In the genomic region with DNA sequence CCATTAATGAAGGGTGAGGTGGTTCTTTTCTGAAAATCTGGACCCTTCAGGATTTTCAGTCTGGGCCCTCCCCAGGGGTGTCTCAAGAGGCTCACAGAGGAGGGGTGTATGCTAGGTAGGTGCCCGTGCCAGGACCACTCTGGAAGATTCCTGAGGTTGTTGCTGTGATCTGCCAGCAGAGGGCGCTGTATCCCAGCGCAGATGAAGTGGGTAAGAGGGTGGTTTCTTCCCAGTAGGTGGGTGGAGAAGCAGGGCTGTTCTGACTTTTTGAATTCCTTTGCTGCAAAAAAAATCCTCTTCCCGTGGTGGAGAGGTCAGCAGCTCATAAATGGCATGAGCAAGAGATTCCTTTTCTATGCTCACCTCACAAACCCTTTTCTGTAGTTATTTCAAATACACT, we compare ENCODE assay signal across 8 cellular contexts. TPM values are rescaled to one million over a fixed set of nuclear protein-coding genes. Genes with fewer than 3 reads are reported as not detected.
DNase-seq lines count a peak whose midpoint lies in the region; ATAC-seq and TF ChIP-seq lines count a peak whose summit lies in the region.

No MANE protein-coding gene starts in this region.

- H3K9ac ChIP-seq in IMR-90 (ENCODE audit: low read depth, low read length), result no peak overlapping the region

- no peaks in the 10 kb centered on the region for H3K36me3 Mint-ChIP-seq in brain

- peaks cover 5% of the 10 kb centered on the region for H3K4me1 Mint-ChIP-seq in brain

- peaks cover 0 to 13% (median 7%) of the 10 kb centered on the region in 5 experiments for H3K9me3 Mint-ChIP-seq in brain

- no peak overlapping the region for H2BK5ac ChIP-seq in IMR-90 (ENCODE audit: low read depth, low read length, poor library complexity, severe bottlenecking)

- H3K4me2 ChIP-seq in IMR-90 (ENCODE audit: low read depth, low read length), result no peak overlapping the region

- no peak overlapping the region for H3K23ac ChIP-seq in IMR-90 (ENCODE audit: low read depth, low read length)

- H4K20me1 ChIP-seq in IMR-90 (ENCODE audit: insufficient read depth, low read length), result no peaks in the 10 kb centered on the region

- POLR2A ChIA-PET in IMR-90 (lab: Charles Lee; ENCODE audit: unreplicated experiment), result no interaction called here

- no peak overlapping the region for H4K91ac ChIP-seq in IMR-90 (ENCODE audit: insufficient read depth, low read depth, low read length)

- CTCF ChIA-PET in IMR-90 (lab: Yijun Ruan, JAX), result no interaction called here

- no peaks in the 10 kb centered on the region for H3K79me1 ChIP-seq in IMR-90 (ENCODE audit: low read depth in 1 of 2, low read length in 2 of 2)

- peak; percentile 57 for TF ChIP-seq RAD21 in IMR-90 (IDR thresholded peaks at IDR 0.05; ENCODE audit: low read length)

- in situ Hi-C loops in IMR-90 (cut with MboI; ENCODE audit: low sequenced_read_pairs), result no loop called here

- H3K4me3 Mint-ChIP-seq in brain, result no peak overlapping the region

- H3K9me3 ChIP-seq in IMR-90 (ENCODE audit: control insufficient read depth, insufficient read depth, low read length), result no peaks in the 10 kb centered on the region

- H3K14ac ChIP-seq in IMR-90 (replicated peaks; ENCODE audit: low read depth, low read length), result no peak overlapping the region

- no peaks in the 10 kb centered on the region for H3K9me1 ChIP-seq in IMR-90 (ENCODE audit: insufficient read depth, low read length)

- peaks cover 7% of the 10 kb centered on the region for H3K27me3 Mint-ChIP-seq in brain

- no peak for TF ChIP-seq POLR2A in IMR-90 (IDR thresholded peaks at IDR 0.05; ENCODE audit: low read depth, low read length)

- H3K36me3 ChIP-seq in IMR-90 (ENCODE audit: control insufficient read depth, insufficient read depth, low read length), result no peaks in the 10 kb centered on the region
- no peaks in the 10 kb centered on the region for H3K36me3 ChIP-seq in kidney epithelial cell (ENCODE audit: control insufficient read depth, insufficient read depth, low read length)

- H2BK120ac ChIP-seq in IMR-90 (ENCODE audit: low read depth, low read length), result no peak overlapping the region

- H3K56ac ChIP-seq in IMR-90 (ENCODE audit: extremely low read depth, insufficient read depth, low read length), result no peak overlapping the region

- H3K4me3 ChIP-seq in IMR-90 (ENCODE audit: insufficient read depth, low read depth, low read length), result no peak overlapping the region
- H3K4me3 ChIP-seq in kidney epithelial cell (ENCODE audit: low read depth, low read length), result no peak overlapping the region

- dilution Hi-C loops in IMR-90 (cut with HindIII; ENCODE audit: low sequenced_read_pairs, unreplicated experiment), result no loop called here

- ATAC-seq in IMR-90 (ENCODE audit: low read depth) (peak; percentile 68), GM21737 (IDR thresholded peaks at IDR 0.05; ENCODE audit: unreplicated experiment) (no peak), GM21619 (IDR thresholded peaks at IDR 0.05; ENCODE audit: unreplicated experiment) (no peak)

- no peak overlapping the region for H4K8ac ChIP-seq in IMR-90 (ENCODE audit: low read depth in 2 of 2, low read length in 2 of 2)

- H2BK15ac ChIP-seq in IMR-90 (ENCODE audit: low read depth, low read length), result no peak overlapping the region

- no peak overlapping the region for H3K18ac ChIP-seq in IMR-90 (ENCODE audit: low read depth, low read length)

- no peak overlapping the region for H3K27ac Mint-ChIP-seq in brain

- WGBS in IMR-90 (ENCODE audit: extremely low coverage in 2 of 2, insufficient read length in 1 of 2), 2 experiments, result no CpG with 5 or more reads among the region's 4 CpGs

- intact Hi-C loops in IMR-90 (cut with micrococcal nuclease), result loop anchor here (10.0 kb wide), 1 partner anchor 426 kb away; no protein-coding TSS in a partner anchor

- DNase-seq in EH (ENCODE audit: low read depth) (peak; percentile 38), IMR-90 (peak; percentile 16), T-helper 1 cell (peak in 3 of 5 donors; percentile 7 to 14 (median 9)), kidney epithelial cell (ENCODE audit: low read depth) (peak; percentile 5)
- peak; percentile 14 for DNase-seq in stimulated activated CD8-positive, alpha-beta memory T cell treated with anti-CD3 and anti-CD28 coated beads, Interleukin-12 subunit alpha, Interleukin-12 subunit beta, amount 100 ng/mL, for 1 hour (ENCODE audit: low read depth)

- no peaks in the 10 kb centered on the region for H3K4me1 ChIP-seq in IMR-90 (ENCODE audit: control insufficient read depth, insufficient read depth, low read length)

- H2AK5ac ChIP-seq in IMR-90 (ENCODE audit: low read depth, low read length), result no peak overlapping the region

- H3K4ac ChIP-seq in IMR-90 (ENCODE audit: low read depth, low read length), result no peak overlapping the region

- no TSS peak for BruUV-seq in IMR-90 (replicated peaks; lab: Mats Ljungman, UMichigan)

- peaks cover 1% of the 10 kb centered on the region; the same call in 1 of the 2 replicates for H3K27me3 ChIP-seq in IMR-90 (ENCODE audit: control insufficient read depth, insufficient read depth, low read length)
- H3K27me3 ChIP-seq in kidney epithelial cell (ENCODE audit: control insufficient read depth, insufficient read depth, low read length), result peaks cover 2% of the 10 kb centered on the region

- H2AFZ ChIP-seq in IMR-90 (replicated peaks; ENCODE audit: low read length, poor library complexity), result no peak overlapping the region

- H4K5ac ChIP-seq in IMR-90 (ENCODE audit: low read depth, low read length), result no peak overlapping the region

- H2AK9ac ChIP-seq in IMR-90 (replicated peaks; ENCODE audit: low read depth, low read length, poor library complexity), result no peak overlapping the region

- no peak overlapping the region for H2BK20ac ChIP-seq in IMR-90 (ENCODE audit: low read depth, low read length)

- TF ChIP-seq CTCF in IMR-90 (conservative IDR thresholded peaks at IDR 0.05; ENCODE audit: low read depth, low read length), result peak; percentile 47
- peak; percentile 75 to 78 for TF ChIP-seq CTCF in brain (conservative IDR thresholded peaks at IDR 0.05)
- peak; percentile 66 for TF ChIP-seq CTCF in kidney epithelial cell (IDR thresholded peaks at IDR 0.05; ENCODE audit: insufficient read depth, low read length, poor library complexity, severe bottlenecking)

- no peak overlapping the region for H3K27ac ChIP-seq in IMR-90 (ENCODE audit: insufficient read depth, low read length)

TF ChIP-seq in IMR-90, 13 proteins besides CTCF, POLR2A, EP300 and RAD21:
- no peak for TF ChIP-seq CHD1 (IDR thresholded peaks at IDR 0.05; ENCODE audit: low read depth, low read length)
- TF ChIP-seq SMC3 (IDR thresholded peaks at IDR 0.05; ENCODE audit: low read depth, low read length), result peak; percentile 30; the same call in 1 of the 2 replicates

RNA-seq across cellular contexts. Expression of a gene that starts 51.1 kb away (rescaled TPM):
- total RNA-seq in IMR-90 (2012; rRNA removed), result 4.1 and 6.7 TPM in 2 replicates
- polyA plus RNA-seq in IMR-90 (2012; rRNA removed), result 10.6 and 12.2 TPM in 2 replicates
- 1.5 and 2.5 TPM in 2 replicates for polyA plus RNA-seq in IMR-90 (2012; cell fraction: cytosol; rRNA removed)
- 11.2 and 40.2 TPM in 2 replicates for polyA plus RNA-seq in IMR-90 (2012; cell fraction: nucleus; rRNA removed; ENCODE audit: low replicate concordance)
- 1.7 TPM for polyA plus RNA-seq in brain (ENCODE audit: insufficient read depth, low read depth, low replicate concordance)
- 3.0 and 4.0 TPM in 2 replicates for total RNA-seq in kidney epithelial cell
